11 cellular contexts compared by ENCODE assay signal in genomic region chrX:78618987-78619386, GRCh38. TPM values are rescaled to one million over a fixed set of nuclear protein-coding genes. Genes with fewer than 3 reads are reported as not detected.
"Had no signal": no experiment of that assay in that cellular context is flagged by ENCODE, and none has a peak within 500 bp of the region (broad histone marks: within the 10 kb centered on the region; RNA-seq: fewer than 3 reads in every experiment).

No MANE protein-coding gene starts in this region.

- H3K4me3 ChIP-seq: GM23248, HAP-1, K562 had no signal

- DNase-seq: GM23248, GOT3, H7, HFFc6, IMR-90, KG1 had no signal

- H3K4me1 ChIP-seq: HAP-1 had no signal

- H2AFZ ChIP-seq: GM23248 had no signal

- H3K27ac ChIP-seq: GM23248 had no signal

- ATAC-seq: HCT116, K562 had no signal

- H3K9me3 ChIP-seq: HAP-1 had no signal

- H3K36me3 ChIP-seq: HAP-1 had no signal

RNA-seq across cellular contexts. Expression of gene RTL3, which starts 40.1 kb away (rescaled TPM):
- total RNA-seq: H4, H7, HT-29, K562 had no signal
